Comparison of ENCODE assay signal across 8 cellular contexts in genomic region chr5:179907570-179908324, GRCh38. TPM values are rescaled to one million over a fixed set of nuclear protein-coding genes. Genes with fewer than 3 reads are reported as not detected.
DNase-seq lines count a peak whose midpoint lies in the region; ATAC-seq, FAIRE-seq and TF ChIP-seq lines count a peak whose summit lies in the region.

Gene TBC1D9B (minus strand): TSS chr5:179907897. CDS start chr5:179907821, 76 bp downstream.

- CTCF ChIA-PET in endothelial cell of umbilical vein (lab: Charles Lee), result interaction anchor here (0.9 to 1.4 kb wide), 2 partner anchors 118 to 184 kb away, joined by 3 read pairs; no protein-coding TSS in a partner anchor

- no peaks in the 10 kb centered on the region for H3K9me1 ChIP-seq in endothelial cell of umbilical vein (replicated peaks; ENCODE audit: control insufficient read depth, extremely low read depth, insufficient read depth, low read length)

- peak within 1 kb of the TSS; percentile 73 for H2AFZ ChIP-seq in endothelial cell of umbilical vein (ENCODE audit: low read depth, low read length)

- H3K9ac ChIP-seq in endothelial cell of umbilical vein (replicated peaks; ENCODE audit: extremely low read depth, insufficient read depth, low read length), result no peak within 1 kb of the TSS

- BruUV-seq in endothelial cell of umbilical vein (replicated peaks; lab: Mats Ljungman, UMichigan), result no TSS peak

- H4K20me1 ChIP-seq in endothelial cell of umbilical vein (replicated peaks; ENCODE audit: control insufficient read depth, extremely low read depth, insufficient read depth, low read length), result no peaks in the 10 kb centered on the region

- no peak within 1 kb of the TSS for H3K27ac ChIP-seq in endothelial cell of umbilical vein (ENCODE audit: insufficient read depth, low read depth, low read length)

- DNase-seq in AML-193 (lab: John Stamatoyannopoulos, UW) (peak; percentile 57 to 60), NOMO-1 treated with DMSO at 0.1 percent for 48 hours (lab: John Stamatoyannopoulos, UW; ENCODE audit: unreplicated experiment) (peak; percentile 78), endothelial cell of umbilical vein (ENCODE audit: low read depth, low spot score) (peak; percentile 45), middle frontal gyrus (ENCODE audit: extremely low spot score, low spot score) (peak; percentile 44)
- peak; percentile 82 for DNase-seq in activated CD8-positive, alpha-beta memory T cell treated with anti-CD3 and anti-CD28 coated beads, Interleukin-2, amount 50 U/mL, for 48 hours
- peak; percentile 39 to 48 for DNase-seq in stimulated activated CD8-positive, alpha-beta memory T cell treated with anti-CD3 and anti-CD28 coated beads, Interleukin-2, amount 100 ng/mL, for 1 hour (ENCODE audit: low read depth in 2 of 2)

- H3K4me1 ChIP-seq in endothelial cell of umbilical vein (ENCODE audit: control insufficient read depth, extremely low read depth, insufficient read depth, low read length), result peaks cover 29% of the 10 kb centered on the region

- peak within 1 kb of the TSS; percentile 58 for H3K4me2 ChIP-seq in endothelial cell of umbilical vein (ENCODE audit: insufficient read depth, low read length)

- peaks cover 5 to 9% of the 10 kb centered on the region in 2 experiments for H3K36me3 ChIP-seq in endothelial cell of umbilical vein (ENCODE audit: control insufficient read depth in 2 of 2, extremely low read depth in 1 of 2, insufficient read depth in 2 of 2, low read length in 2 of 2)

- dilution Hi-C loops in endothelial cell of umbilical vein (cut with MboI; ENCODE audit: extremely low pct_ligation_motif_present, low sequenced_read_pairs), result no loop called here

- H3K4me3 ChIP-seq in endothelial cell of umbilical vein (replicated peaks in 1 of 3; ENCODE audit: insufficient read depth in 1 of 3, low read depth in 1 of 3, low read length in 3 of 3), result peak within 1 kb of the TSS; percentile 36 to 51 (median 48)

- intact Hi-C loops in endothelial cell of umbilical vein (cut with micrococcal nuclease), result loop anchor here (1.0 to 2.0 kb wide), 3 partner anchors 105 to 183 kb away; partner anchors contain the start of gene RNF130

- peak; percentile 80 for TF ChIP-seq POLR2A in endothelial cell of umbilical vein (IDR thresholded peaks at IDR 0.05; ENCODE audit: low read depth, low read length)

- H3K9me3 ChIP-seq in endothelial cell of umbilical vein (replicated peaks; ENCODE audit: control insufficient read depth, insufficient read depth, low read length), result no peaks in the 10 kb centered on the region

- no peaks in the 10 kb centered on the region for H3K27me3 ChIP-seq in endothelial cell of umbilical vein (ENCODE audit: control insufficient read depth in 2 of 2, insufficient read depth in 2 of 2, low read length in 2 of 2)

- POLR2A ChIA-PET in endothelial cell of umbilical vein (lab: Charles Lee), result no interaction called here

- peak; percentile 50 for FAIRE-seq in endothelial cell of umbilical vein (lab: Jason Lieb, UNC)

- TF ChIP-seq CTCF in endothelial cell of umbilical vein (IDR thresholded peaks at IDR 0.05; ENCODE audit: extremely low read depth in 1 of 2, insufficient read depth in 1 of 2, low read depth in 1 of 2, low read length in 2 of 2), result peak; percentile 15 to 23

- peak; percentile 86 for ATAC-seq in GM18867 (IDR thresholded peaks at IDR 0.05; ENCODE audit: unreplicated experiment)
- peak; percentile 78 for ATAC-seq in HG03108 (IDR thresholded peaks at IDR 0.05; ENCODE audit: unreplicated experiment)

- peaks cover 24% of the 10 kb centered on the region for H3K79me2 ChIP-seq in endothelial cell of umbilical vein (ENCODE audit: control insufficient read depth, insufficient read depth, low read length)

TF ChIP-seq in endothelial cell of umbilical vein, 7 proteins besides CTCF, POLR2A, EP300 and RAD21:
- no peak for TF ChIP-seq JUN (IDR thresholded peaks at IDR 0.05; ENCODE audit: borderline replicate concordance, insufficient read depth, insufficient read length, low read depth)
- TF ChIP-seq EZH2 (IDR thresholded peaks at IDR 0.05; ENCODE audit: borderline replicate concordance, low read depth, low read length, severe bottlenecking), result no peak
- TF ChIP-seq MAX (IDR thresholded peaks at IDR 0.05; ENCODE audit: insufficient read depth, insufficient read length), result no peak
- peak; percentile 84 for TF ChIP-seq POLR2AphosphoS5 (IDR thresholded peaks at IDR 0.05; ENCODE audit: insufficient read depth, low read depth, low read length)

RNA-seq across cellular contexts. Expression of gene TBC1D9B, which starts in this region (rescaled TPM):
- 120 and 150 TPM in 2 replicates for total RNA-seq in endothelial cell of umbilical vein
- polyA plus RNA-seq in endothelial cell of umbilical vein, result 82.8 and 86.0 TPM in 2 replicates
- 58.5 and 70.9 TPM in 2 replicates for polyA plus RNA-seq in endothelial cell of umbilical vein (2011; cell fraction: cytosol; rRNA removed)
- 321 and 351 TPM in 2 replicates for polyA plus RNA-seq in endothelial cell of umbilical vein (2011; cell fraction: nucleus; rRNA removed)
- polyA plus RNA-seq in endothelial cell of umbilical vein (2012), result 71.8 and 75.9 TPM in 2 replicates
- polyA minus RNA-seq in endothelial cell of umbilical vein, result 104 and 120 TPM in 2 replicates
- polyA minus RNA-seq in endothelial cell of umbilical vein (2011; cell fraction: cytosol; rRNA and poly(A)+ RNA removed), result 60.6 TPM
- 104 and 149 TPM in 2 replicates for polyA minus RNA-seq in endothelial cell of umbilical vein (2011; cell fraction: nucleus; rRNA and poly(A)+ RNA removed)
